8 cellular contexts compared by ENCODE assay signal in the genomic region with DNA sequence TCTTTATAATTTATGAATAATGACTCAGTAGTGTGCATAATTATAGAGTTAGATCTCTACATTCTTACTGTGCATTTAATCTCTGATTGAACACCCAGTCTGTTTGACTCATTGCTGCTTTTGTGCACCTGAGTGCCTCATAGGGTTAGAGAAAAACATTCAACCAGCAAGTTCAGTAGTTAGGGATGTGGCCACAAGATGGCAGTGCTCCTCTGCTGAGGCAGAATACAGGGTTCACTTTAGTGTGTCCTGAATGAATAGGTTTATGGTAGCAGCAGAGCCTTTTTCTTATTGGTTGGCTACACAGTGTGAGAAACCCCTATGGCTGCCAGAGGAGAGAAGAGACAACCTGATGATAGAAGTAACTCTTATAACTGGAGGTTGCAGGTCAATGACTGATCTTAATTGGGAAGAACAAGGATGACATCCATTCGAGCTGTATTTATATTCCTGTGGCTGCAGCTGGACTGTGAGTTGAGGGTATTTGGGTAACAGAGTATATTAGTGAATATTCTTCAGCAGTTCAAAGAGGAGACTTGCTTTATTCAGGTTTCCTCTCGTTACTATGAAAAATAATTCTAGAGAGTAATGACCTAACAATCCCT.
DNase-seq lines count a peak whose midpoint lies in the region; ATAC-seq, FAIRE-seq and TF ChIP-seq lines count a peak whose summit lies in the region.

No MANE protein-coding gene starts in this region.

- CTCF ChIA-PET in A549 (lab: Yijun Ruan, JAX) = interaction anchor here (0.7 to 2.3 kb wide), 8 partner anchors 9 to 46 kb away, joined by 3 to 6 read pairs (median 4); no protein-coding TSS in a partner anchor

- TF ChIP-seq EP300 in A549 (IDR thresholded peaks at IDR 0.05) = no peak

- no peak overlapping the region for H3K4me2 ChIP-seq in A549

- peak; percentile 94 to 97 for ATAC-seq in A549
- ATAC-seq in GM18499 (IDR thresholded peaks at IDR 0.05; ENCODE audit: insufficient read depth, unreplicated experiment) = peak; percentile 73
- ATAC-seq in HG03565 (IDR thresholded peaks at IDR 0.05; ENCODE audit: unreplicated experiment) = peak; percentile 86
- ATAC-seq in GM19452 (IDR thresholded peaks at IDR 0.05; ENCODE audit: unreplicated experiment) = no peak

- no peak for TF ChIP-seq POLR2A in A549 (IDR thresholded peaks at IDR 0.05; ENCODE audit: low read length)

- 29% methylated on average over 2 of the region's 2 CpGs for WGBS in A549 (ENCODE audit: missing lambda C conversion rate)
- WGBS in small intestine, 3 donors = 44 to 58% (median 53%) methylated on average over 2 of the region's 2 CpGs

- H3K36me3 ChIP-seq in SK-N-MC (ENCODE audit: insufficient read depth, low read length) = no peaks in the 10 kb centered on the region
- H3K36me3 ChIP-seq in right atrium auricular region = no peaks in the 10 kb centered on the region
- no peaks in the 10 kb centered on the region for H3K36me3 ChIP-seq in small intestine (ENCODE audit: control insufficient read depth in 2 of 2, insufficient read depth in 2 of 2, low read length in 2 of 2)

- H3K4me3 ChIP-seq in A549 = no peak overlapping the region
- H3K4me3 ChIP-seq in SK-N-MC = no peak overlapping the region
- no peak overlapping the region for H3K4me3 ChIP-seq in right atrium auricular region
- no peak overlapping the region for H3K4me3 ChIP-seq in small intestine (ENCODE audit: low read depth in 1 of 2, low read length in 2 of 2)

- no peak overlapping the region for H3K27ac ChIP-seq in A549
- no peak overlapping the region for H3K27ac ChIP-seq in SK-N-MC
- no peak overlapping the region for H3K27ac ChIP-seq in right atrium auricular region
- H3K27ac ChIP-seq in small intestine (ENCODE audit: low read depth in 1 of 2, low read length in 1 of 2) = no peak overlapping the region

- POLR2A ChIA-PET in A549 (lab: Yijun Ruan, JAX) = no interaction called here

- FAIRE-seq in A549 (lab: Jason Lieb, UNC) (peak; percentile 96), small intestine (lab: Jason Lieb, UNC) (no peak)

- H3K9me3 ChIP-seq in A549 (no peaks in the 10 kb centered on the region), SK-N-MC (ENCODE audit: low read depth, low read length) (no peaks in the 10 kb centered on the region), right atrium auricular region (no peaks in the 10 kb centered on the region), small intestine (ENCODE audit: control insufficient read depth, low read depth) (no peaks in the 10 kb centered on the region)

- H3K4me1 ChIP-seq in A549 = no peaks in the 10 kb centered on the region
- no peaks in the 10 kb centered on the region for H3K4me1 ChIP-seq in right atrium auricular region
- no peaks in the 10 kb centered on the region for H3K4me1 ChIP-seq in small intestine (ENCODE audit: control insufficient read depth in 2 of 2, insufficient read depth in 1 of 2, low read depth in 1 of 2, low read length in 1 of 2)

- H3K27me3 ChIP-seq in right atrium auricular region (no peaks in the 10 kb centered on the region), small intestine (ENCODE audit: control insufficient read depth in 2 of 2, insufficient read depth in 2 of 2, low read length in 2 of 2) (no peaks in the 10 kb centered on the region)

- DNase-seq in A549 (ENCODE audit: low read depth in 1 of 2, low spot score in 1 of 2) (peak; percentile 31 to 56), SK-N-MC (ENCODE audit: low read depth, low spot score) (peak; percentile 56), right atrium auricular region (ENCODE audit: low spot score) (no peak), small intestine (peak; percentile 54)
- peak; percentile 65 for DNase-seq in activated gamma-delta T cell treated with anti-CD3 and anti-CD28 coated beads, Interleukin-2, amount 50 U/mL, for 16 hours (ENCODE audit: low read depth)

- peak; percentile 61 for TF ChIP-seq CTCF in A549 (IDR thresholded peaks at IDR 0.05)
- peak; percentile 19 to 58 for TF ChIP-seq CTCF in right atrium auricular region (IDR thresholded peaks at IDR 0.05)

- TF ChIP-seq RAD21 in A549 (conservative IDR thresholded peaks at IDR 0.05 in 1 of 2, IDR thresholded peaks at IDR 0.05 in 1 of 2) = peak in 1 of 2 experiments; percentile 55; a peak in 2 of 5 replicates

- no peak overlapping the region for H3K9ac ChIP-seq in SK-N-MC (ENCODE audit: insufficient read length)

TF ChIP-seq in A549, 52 proteins besides CTCF, POLR2A, EP300 and RAD21:
- TF ChIP-seq ZFP36 (IDR thresholded peaks at IDR 0.05; ENCODE audit: borderline replicate concordance, partially characterized antibody) (no peak), PHF8 (IDR thresholded peaks at IDR 0.05; ENCODE audit: borderline replicate concordance, low read depth) (no peak), HEYL (CRISPR knock-in tag; IDR thresholded peaks at IDR 0.05) (no peak), NR3C1 (IDR thresholded peaks at IDR 0.05) (no peak), CBX8 (IDR thresholded peaks at IDR 0.05) (no peak), ZNF302 (CRISPR knock-in tag; IDR thresholded peaks at IDR 0.05) (no peak), POLR2AphosphoS2 (conservative IDR thresholded peaks at IDR 0.05; ENCODE audit: low read length) (no peak), EHMT2 (IDR thresholded peaks at IDR 0.05; ENCODE audit: low read depth) (no peak), CHD2 (IDR thresholded peaks at IDR 0.05; ENCODE audit: low read length, partially characterized antibody) (no peak), FOSL2 (IDR thresholded peaks at IDR 0.05) (no peak), FOSL2 (CRISPR knock-in tag; IDR thresholded peaks at IDR 0.05) (no peak), CEBPB (IDR thresholded peaks at IDR 0.05) (no peak), MAZ (IDR thresholded peaks at IDR 0.05; ENCODE audit: borderline replicate concordance, low read depth, low read length) (no peak)
- TF ChIP-seq, protein P1, sequence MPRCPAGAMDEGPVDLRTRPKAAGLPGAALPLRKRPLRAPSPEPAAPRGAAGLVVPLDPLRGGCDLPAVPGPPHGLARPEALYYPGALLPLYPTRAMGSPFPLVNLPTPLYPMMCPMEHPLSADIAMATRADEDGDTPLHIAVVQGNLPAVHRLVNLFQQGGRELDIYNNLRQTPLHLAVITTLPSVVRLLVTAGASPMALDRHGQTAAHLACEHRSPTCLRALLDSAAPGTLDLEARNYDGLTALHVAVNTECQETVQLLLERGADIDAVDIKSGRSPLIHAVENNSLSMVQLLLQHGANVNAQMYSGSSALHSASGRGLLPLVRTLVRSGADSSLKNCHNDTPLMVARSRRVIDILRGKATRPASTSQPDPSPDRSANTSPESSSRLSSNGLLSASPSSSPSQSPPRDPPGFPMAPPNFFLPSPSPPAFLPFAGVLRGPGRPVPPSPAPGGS (IDR thresholded peaks at IDR 0.05) = no peak
- TF ChIP-seq, protein P2, sequence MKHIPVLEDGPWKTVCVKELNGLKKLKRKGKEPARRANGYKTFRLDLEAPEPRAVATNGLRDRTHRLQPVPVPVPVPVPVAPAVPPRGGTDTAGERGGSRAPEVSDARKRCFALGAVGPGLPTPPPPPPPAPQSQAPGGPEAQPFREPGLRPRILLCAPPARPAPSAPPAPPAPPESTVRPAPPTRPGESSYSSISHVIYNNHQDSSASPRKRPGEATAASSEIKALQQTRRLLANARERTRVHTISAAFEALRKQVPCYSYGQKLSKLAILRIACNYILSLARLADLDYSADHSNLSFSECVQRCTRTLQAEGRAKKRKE (CRISPR knock-in tag; IDR thresholded peaks at IDR 0.05; ENCODE audit: low read depth) = no peak
- TF ChIP-seq, protein P3, sequence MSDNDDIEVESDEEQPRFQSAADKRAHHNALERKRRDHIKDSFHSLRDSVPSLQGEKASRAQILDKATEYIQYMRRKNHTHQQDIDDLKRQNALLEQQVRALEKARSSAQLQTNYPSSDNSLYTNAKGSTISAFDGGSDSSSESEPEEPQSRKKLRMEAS (IDR thresholded peaks at IDR 0.05) = no peak
- TF ChIP-seq, protein P4, sequence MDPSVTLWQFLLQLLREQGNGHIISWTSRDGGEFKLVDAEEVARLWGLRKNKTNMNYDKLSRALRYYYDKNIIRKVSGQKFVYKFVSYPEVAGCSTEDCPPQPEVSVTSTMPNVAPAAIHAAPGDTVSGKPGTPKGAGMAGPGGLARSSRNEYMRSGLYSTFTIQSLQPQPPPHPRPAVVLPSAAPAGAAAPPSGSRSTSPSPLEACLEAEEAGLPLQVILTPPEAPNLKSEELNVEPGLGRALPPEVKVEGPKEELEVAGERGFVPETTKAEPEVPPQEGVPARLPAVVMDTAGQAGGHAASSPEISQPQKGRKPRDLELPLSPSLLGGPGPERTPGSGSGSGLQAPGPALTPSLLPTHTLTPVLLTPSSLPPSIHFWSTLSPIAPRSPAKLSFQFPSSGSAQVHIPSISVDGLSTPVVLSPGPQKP (IDR thresholded peaks at IDR 0.05; ENCODE audit: low read depth, low read length) = no peak
TF ChIP-seq in A549: peak in this region for 0.
